Comparison of ENCODE assay signal across 14 cellular contexts in genomic region chr5:64210866-64211265, GRCh38. TPM values are rescaled to one million over a fixed set of nuclear protein-coding genes. Genes with fewer than 3 reads are reported as not detected.
DNase-seq lines count a peak whose midpoint lies in the region; ATAC-seq, FAIRE-seq and TF ChIP-seq lines count a peak whose summit lies in the region.
"Had no signal": no experiment of that assay in that cellular context is flagged by ENCODE, and none has a peak within 500 bp of the region (broad histone marks: within the 10 kb centered on the region; RNA-seq: fewer than 3 reads in every experiment).

No MANE protein-coding gene starts in this region.

- H3K27ac ChIP-seq in breast epithelium = no peak overlapping the region
- no peak overlapping the region for H3K27ac ChIP-seq in kidney (ENCODE audit: low read depth in 2 of 2, low read length in 2 of 2)
- no peak overlapping the region for H3K27ac ChIP-seq in upper lobe of left lung
- H3K27ac ChIP-seq: lower lobe of right lung had no signal

- H3K4me1 Mint-ChIP-seq in MCF 10A (ENCODE audit: insufficient read depth, unreplicated experiment) = peaks cover 24% of the 10 kb centered on the region
- no peaks in the 10 kb centered on the region for H3K4me1 Mint-ChIP-seq in immature natural killer cell

- H3K9ac ChIP-seq in kidney (ENCODE audit: low read length in 2 of 2) = no peak overlapping the region

- TF ChIP-seq POLR2A in breast epithelium (IDR thresholded peaks at IDR 0.05) = no peak
- no peak for TF ChIP-seq POLR2A in upper lobe of left lung (IDR thresholded peaks at IDR 0.05)

- DNase-seq in MCF 10A (ENCODE audit: unreplicated experiment) (peak; percentile 81), breast epithelium (ENCODE audit: low spot score in 2 of 2) (no peak), amniotic stem cell (lab: John Stamatoyannopoulos, UW) (peak; percentile 64), glomerular endothelial cell (ENCODE audit: extremely low read depth, low read depth, low spot score) (peak; percentile 57), stromal cell of bone marrow (ENCODE audit: low read depth) (peak; percentile 85), kidney (no peak), immature natural killer cell (no peak), upper lobe of left lung (no peak)
- DNase-seq: 8988T; activated T-cell treated with anti-CD3 and anti-CD28 coated beads, Interleukin-2, amount 50 U/mL, for 24 hours; Kasumi-1; lower lobe of right lung; NCI-H774; small intestine had no signal

- no peak for FAIRE-seq in kidney (lab: Jason Lieb, UNC)
- FAIRE-seq: small intestine had no signal

- ATAC-seq in upper lobe of left lung (ENCODE audit: low FRiP score in 2 of 2) = no peak

- no peak overlapping the region for H3K4me3 Mint-ChIP-seq in MCF 10A (ENCODE audit: unreplicated experiment)
- no peak overlapping the region for H3K4me3 Mint-ChIP-seq in immature natural killer cell
- H3K4me3 Mint-ChIP-seq: activated T-cell treated with anti-CD3 and anti-CD28 coated beads, Interleukin-2, amount 50 U/mL, for 24 hours had no signal

- no peaks in the 10 kb centered on the region for H3K27me3 ChIP-seq in breast epithelium
- no peaks in the 10 kb centered on the region for H3K27me3 ChIP-seq in upper lobe of left lung

- no peaks in the 10 kb centered on the region for H3K27me3 Mint-ChIP-seq in MCF 10A (ENCODE audit: insufficient read depth, unreplicated experiment)
- peaks cover 0 to 5% (median 3%) of the 10 kb centered on the region in 3 donors for H3K27me3 Mint-ChIP-seq in immature natural killer cell (ENCODE audit: low read depth in 3 of 3)
- H3K27me3 Mint-ChIP-seq: activated T-cell treated with anti-CD3 and anti-CD28 coated beads, Interleukin-2, amount 50 U/mL, for 24 hours had no signal

- no peak overlapping the region for H3K27ac Mint-ChIP-seq in MCF 10A (ENCODE audit: low read depth, unreplicated experiment)
- H3K27ac Mint-ChIP-seq in immature natural killer cell = no peak overlapping the region
- H3K27ac Mint-ChIP-seq: activated T-cell treated with anti-CD3 and anti-CD28 coated beads, Interleukin-2, amount 50 U/mL, for 24 hours had no signal

- H3K36me3 Mint-ChIP-seq in MCF 10A (ENCODE audit: insufficient read depth, unreplicated experiment) (peaks cover 4% of the 10 kb centered on the region), immature natural killer cell (no peaks in the 10 kb centered on the region)

- H3K9me3 ChIP-seq in breast epithelium (no peaks in the 10 kb centered on the region), kidney (ENCODE audit: control insufficient read depth in 1 of 2, low read length in 2 of 2) (no peaks in the 10 kb centered on the region), upper lobe of left lung (no peaks in the 10 kb centered on the region)
- H3K9me3 ChIP-seq: lower lobe of right lung had no signal

- no peak for TF ChIP-seq CTCF in MCF 10A (IDR thresholded peaks at IDR 0.05; ENCODE audit: unreplicated experiment)
- no peak for TF ChIP-seq CTCF in breast epithelium (IDR thresholded peaks at IDR 0.05)
- TF ChIP-seq CTCF in kidney (IDR thresholded peaks at IDR 0.05; ENCODE audit: borderline replicate concordance, extremely low read depth, insufficient read depth) = no peak
- no peak for TF ChIP-seq CTCF in upper lobe of left lung (IDR thresholded peaks at IDR 0.05)

- H3K4me3 ChIP-seq in breast epithelium = no peak overlapping the region
- H3K4me3 ChIP-seq in kidney (ENCODE audit: low read length in 2 of 2) = no peak overlapping the region
- H3K4me3 ChIP-seq in upper lobe of left lung = no peak overlapping the region
- H3K4me3 ChIP-seq: lower lobe of right lung had no signal

- intact Hi-C loops in MCF 10A (cut with micrococcal nuclease) = loop anchor here (1.0 kb wide), 1 partner anchor 248 kb away; no protein-coding TSS in a partner anchor
- intact Hi-C loops in breast epithelium (cut with DNase I; ENCODE audit: low total_unique reads) = no loop called here
- intact Hi-C loops in kidney (cut with DNase I) = no loop called here

- H3K36me3 ChIP-seq in breast epithelium (no peaks in the 10 kb centered on the region), kidney (ENCODE audit: control insufficient read depth in 1 of 2, insufficient read depth in 2 of 2, low read length in 2 of 2) (peaks cover 0 to 4% of the 10 kb centered on the region in 2 donors), upper lobe of left lung (no peaks in the 10 kb centered on the region)
- H3K36me3 ChIP-seq: lower lobe of right lung had no signal

- POLR2A ChIA-PET in MCF 10A (lab: Yijun Ruan, JAX) = interaction anchor here (0.6 to 0.7 kb wide), 3 partner anchors 39 to 1271 kb away, joined by 3 read pairs; partner anchors contain the start of gene ADAMTS6

- no TSS peak for BruUV-seq in MCF 10A (replicated peaks; lab: Mats Ljungman, UMichigan)

- CTCF ChIA-PET in MCF 10A (lab: Yijun Ruan, JAX) = interaction anchor here (0.7 to 9.9 kb wide), 5 partner anchors 8 to 402 kb away, joined by 3 to 157 read pairs (median 4); no protein-coding TSS in a partner anchor

- no peaks in the 10 kb centered on the region for H3K4me1 ChIP-seq in breast epithelium
- no peaks in the 10 kb centered on the region for H3K4me1 ChIP-seq in kidney (ENCODE audit: control insufficient read depth in 1 of 2, insufficient read depth in 1 of 2, low read depth in 1 of 2, low read length in 2 of 2)
- no peaks in the 10 kb centered on the region for H3K4me1 ChIP-seq in upper lobe of left lung
- H3K4me1 ChIP-seq: lower lobe of right lung had no signal

- H3K9me3 Mint-ChIP-seq in MCF 10A (ENCODE audit: unreplicated experiment) = no peaks in the 10 kb centered on the region
- peaks cover 0 to 11% (median 2%) of the 10 kb centered on the region in 6 donors for H3K9me3 Mint-ChIP-seq in immature natural killer cell
- H3K9me3 Mint-ChIP-seq: activated T-cell treated with anti-CD3 and anti-CD28 coated beads, Interleukin-2, amount 50 U/mL, for 24 hours had no signal

- TF ChIP-seq EP300 in upper lobe of left lung (IDR thresholded peaks at IDR 0.05) = no peak

RNA-seq across cellular contexts. Expression of gene RNF180, which starts 45.2 kb away (rescaled TPM):
- total RNA-seq in MCF 10A (2022) = 6.0 and 7.4 TPM in 2 replicates
- 10 to 100 TPM; 14.4 to 22.7 (median 16.2) TPM for total RNA-seq in breast epithelium
- total RNA-seq in glomerular endothelial cell = 4.7 and 10.3 TPM in 2 replicates
- total RNA-seq in kidney = 23.0 TPM
- 3.8 TPM for polyA plus RNA-seq in kidney (ENCODE audit: insufficient read depth, low read depth, low replicate concordance)
- not detected for polyA plus RNA-seq in immature natural killer cell
- total RNA-seq in upper lobe of left lung = 10 to 100 TPM in 2 of 6 donors, 1 to 10 TPM in 4; 5.0 to 17.4 (median 9.7) TPM

Comparison
In these comparisons a context has a peak if more than half of its experiments do, and no peak if none do; other contexts are left out.
1. DNase-seq: peak in MCF 10A (single experiment), amniotic stem cell (single experiment), glomerular endothelial cell (single experiment) and stromal cell of bone marrow (single experiment); none in breast epithelium (0 of 2), kidney (single experiment), immature natural killer cell (0 of 3) and upper lobe of left lung (0 of 2).